ENCODE assay signal across 9 cellular contexts in the genomic region with DNA sequence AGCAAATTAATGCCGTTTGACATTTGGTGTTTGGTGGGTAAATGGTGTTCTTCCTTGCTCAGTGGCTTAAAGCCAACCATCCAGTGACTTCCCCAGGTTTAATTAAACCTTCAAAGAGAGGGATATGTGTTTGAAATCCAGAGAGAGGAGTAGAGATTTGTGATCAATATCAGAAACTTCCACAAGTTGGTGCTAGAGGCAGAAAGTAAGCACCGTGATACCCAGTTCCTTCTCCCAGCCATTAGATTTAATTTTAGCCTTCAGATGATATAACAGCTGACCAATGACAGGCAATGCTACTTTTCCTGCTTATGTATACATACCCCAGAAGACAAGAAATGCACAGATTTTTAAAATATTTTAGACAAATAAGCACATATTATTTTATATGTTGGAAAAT.
DNase-seq lines count a peak whose midpoint lies in the region; ATAC-seq and TF ChIP-seq lines count a peak whose summit lies in the region.
"Had no signal": no experiment of that assay in that cellular context is flagged by ENCODE, and none has a peak within 500 bp of the region (broad histone marks: within the 10 kb centered on the region; RNA-seq: fewer than 3 reads in every experiment).

No MANE protein-coding gene starts in this region.

- POLR2A ChIA-PET in BJ (lab: Charles Lee): no interaction called here

- H3K9me3 Mint-ChIP-seq in brain: no peaks in the 10 kb centered on the region

- no peak overlapping the region for H3K4me3 Mint-ChIP-seq in brain
- no peak overlapping the region for H3K4me3 Mint-ChIP-seq in T-helper 17 cell

- DNase-seq in BJ (ENCODE audit: low read depth) (no peak), NCI-H146 (lab: John Stamatoyannopoulos, UW) (peak; percentile 35), left kidney (ENCODE audit: low read depth, low spot score) (peak; percentile 17), sciatic nerve (ENCODE audit: low spot score) (no peak), T-helper 17 cell (no peak)
- DNase-seq in activated CD8-positive, alpha-beta memory T cell treated with anti-CD3 and anti-CD28 coated beads, Interleukin-2, amount 50 U/mL, for 4 hours: no peak
- DNase-seq: stimulated activated CD4-positive, alpha-beta T cell treated with anti-CD3 and anti-CD28 coated beads, Interleukin-15, amount 100 ng/mL, for 24 hours had no signal

- ATAC-seq in HG02678 (IDR thresholded peaks at IDR 0.05; ENCODE audit: unreplicated experiment) (no peak), sciatic nerve (no peak), T-helper 17 cell (no peak)

- H3K27ac Mint-ChIP-seq in brain (peak overlapping the region in 1 of 5 experiments; percentile 5), T-helper 17 cell (no peak overlapping the region)

- H3K4me3 ChIP-seq in BJ (ENCODE audit: low read depth, low read length): no peak overlapping the region

- H3K36me3 Mint-ChIP-seq in brain (no peaks in the 10 kb centered on the region), T-helper 17 cell (ENCODE audit: low read depth) (no peaks in the 10 kb centered on the region)

- intact Hi-C loops in sciatic nerve (cut with DNase I): no loop called here

- no peaks in the 10 kb centered on the region for H3K36me3 ChIP-seq in BJ (ENCODE audit: control insufficient read depth, insufficient read depth, low read length)

- CTCF ChIA-PET in BJ (lab: Yijun Ruan, JAX): interaction anchor here (0.8 to 1.9 kb wide), 3 partner anchors 10 to 21 kb away, joined by 3 to 5 read pairs (median 4); no protein-coding TSS in a partner anchor

- H3K4me1 Mint-ChIP-seq in brain (peaks cover 12% of the 10 kb centered on the region), T-helper 17 cell (no peaks in the 10 kb centered on the region)

- TF ChIP-seq CTCF in BJ (IDR thresholded peaks at IDR 0.05; ENCODE audit: insufficient read depth, low read depth, low read length): peak; percentile 64
- peak; percentile 30 to 60 for TF ChIP-seq CTCF in brain (conservative IDR thresholded peaks at IDR 0.05)

- no peaks in the 10 kb centered on the region for H3K9me3 ChIP-seq in T-helper 17 cell (ENCODE audit: control insufficient read depth, low read length, poor library complexity, severe bottlenecking)

- peaks cover 4% of the 10 kb centered on the region for H3K27me3 ChIP-seq in BJ (ENCODE audit: control insufficient read depth, insufficient read depth, low read length)

- H3K27me3 Mint-ChIP-seq in brain (no peaks in the 10 kb centered on the region), T-helper 17 cell (no peaks in the 10 kb centered on the region)

Comparison
In these comparisons a context has a peak if more than half of its experiments do, and no peak if none do; other contexts are left out.
1. DNase-seq: peak in NCI-H146 (single experiment) and left kidney (single experiment); none in BJ (single experiment), sciatic nerve (single experiment), activated CD8-positive, alpha-beta memory T cell treated with anti-CD3 and anti-CD28 coated beads, Interleukin-2, amount 50 U/mL, for 4 hours (single experiment) and T-helper 17 cell (0 of 3).